In genomic region chr5:83099001-83099400, GRCh38 we compare ENCODE assay signal across 1 cellular context.
TF ChIP-seq lines count a peak whose summit lies in the region.

No MANE protein-coding gene starts in this region.

TF ChIP-seq in K562, 482 proteins besides CTCF, POLR2A, EP300 and RAD21 (continues in another document):
- TF ChIP-seq POLR2G (IDR thresholded peaks at IDR 0.05; ENCODE audit: low read depth, low read length), result no peak
- no peak for TF ChIP-seq ZNF41 (CRISPR knock-in tag; conservative IDR thresholded peaks at IDR 0.05)
- TF ChIP-seq ZNF212 (CRISPR knock-in tag; IDR thresholded peaks at IDR 0.05), result no peak
- no peak for TF ChIP-seq CBX8 (IDR thresholded peaks at IDR 0.05; ENCODE audit: borderline replicate concordance, extremely low read depth, low read depth, low read length, poor library complexity, severe bottlenecking)
- TF ChIP-seq, protein P1, sequence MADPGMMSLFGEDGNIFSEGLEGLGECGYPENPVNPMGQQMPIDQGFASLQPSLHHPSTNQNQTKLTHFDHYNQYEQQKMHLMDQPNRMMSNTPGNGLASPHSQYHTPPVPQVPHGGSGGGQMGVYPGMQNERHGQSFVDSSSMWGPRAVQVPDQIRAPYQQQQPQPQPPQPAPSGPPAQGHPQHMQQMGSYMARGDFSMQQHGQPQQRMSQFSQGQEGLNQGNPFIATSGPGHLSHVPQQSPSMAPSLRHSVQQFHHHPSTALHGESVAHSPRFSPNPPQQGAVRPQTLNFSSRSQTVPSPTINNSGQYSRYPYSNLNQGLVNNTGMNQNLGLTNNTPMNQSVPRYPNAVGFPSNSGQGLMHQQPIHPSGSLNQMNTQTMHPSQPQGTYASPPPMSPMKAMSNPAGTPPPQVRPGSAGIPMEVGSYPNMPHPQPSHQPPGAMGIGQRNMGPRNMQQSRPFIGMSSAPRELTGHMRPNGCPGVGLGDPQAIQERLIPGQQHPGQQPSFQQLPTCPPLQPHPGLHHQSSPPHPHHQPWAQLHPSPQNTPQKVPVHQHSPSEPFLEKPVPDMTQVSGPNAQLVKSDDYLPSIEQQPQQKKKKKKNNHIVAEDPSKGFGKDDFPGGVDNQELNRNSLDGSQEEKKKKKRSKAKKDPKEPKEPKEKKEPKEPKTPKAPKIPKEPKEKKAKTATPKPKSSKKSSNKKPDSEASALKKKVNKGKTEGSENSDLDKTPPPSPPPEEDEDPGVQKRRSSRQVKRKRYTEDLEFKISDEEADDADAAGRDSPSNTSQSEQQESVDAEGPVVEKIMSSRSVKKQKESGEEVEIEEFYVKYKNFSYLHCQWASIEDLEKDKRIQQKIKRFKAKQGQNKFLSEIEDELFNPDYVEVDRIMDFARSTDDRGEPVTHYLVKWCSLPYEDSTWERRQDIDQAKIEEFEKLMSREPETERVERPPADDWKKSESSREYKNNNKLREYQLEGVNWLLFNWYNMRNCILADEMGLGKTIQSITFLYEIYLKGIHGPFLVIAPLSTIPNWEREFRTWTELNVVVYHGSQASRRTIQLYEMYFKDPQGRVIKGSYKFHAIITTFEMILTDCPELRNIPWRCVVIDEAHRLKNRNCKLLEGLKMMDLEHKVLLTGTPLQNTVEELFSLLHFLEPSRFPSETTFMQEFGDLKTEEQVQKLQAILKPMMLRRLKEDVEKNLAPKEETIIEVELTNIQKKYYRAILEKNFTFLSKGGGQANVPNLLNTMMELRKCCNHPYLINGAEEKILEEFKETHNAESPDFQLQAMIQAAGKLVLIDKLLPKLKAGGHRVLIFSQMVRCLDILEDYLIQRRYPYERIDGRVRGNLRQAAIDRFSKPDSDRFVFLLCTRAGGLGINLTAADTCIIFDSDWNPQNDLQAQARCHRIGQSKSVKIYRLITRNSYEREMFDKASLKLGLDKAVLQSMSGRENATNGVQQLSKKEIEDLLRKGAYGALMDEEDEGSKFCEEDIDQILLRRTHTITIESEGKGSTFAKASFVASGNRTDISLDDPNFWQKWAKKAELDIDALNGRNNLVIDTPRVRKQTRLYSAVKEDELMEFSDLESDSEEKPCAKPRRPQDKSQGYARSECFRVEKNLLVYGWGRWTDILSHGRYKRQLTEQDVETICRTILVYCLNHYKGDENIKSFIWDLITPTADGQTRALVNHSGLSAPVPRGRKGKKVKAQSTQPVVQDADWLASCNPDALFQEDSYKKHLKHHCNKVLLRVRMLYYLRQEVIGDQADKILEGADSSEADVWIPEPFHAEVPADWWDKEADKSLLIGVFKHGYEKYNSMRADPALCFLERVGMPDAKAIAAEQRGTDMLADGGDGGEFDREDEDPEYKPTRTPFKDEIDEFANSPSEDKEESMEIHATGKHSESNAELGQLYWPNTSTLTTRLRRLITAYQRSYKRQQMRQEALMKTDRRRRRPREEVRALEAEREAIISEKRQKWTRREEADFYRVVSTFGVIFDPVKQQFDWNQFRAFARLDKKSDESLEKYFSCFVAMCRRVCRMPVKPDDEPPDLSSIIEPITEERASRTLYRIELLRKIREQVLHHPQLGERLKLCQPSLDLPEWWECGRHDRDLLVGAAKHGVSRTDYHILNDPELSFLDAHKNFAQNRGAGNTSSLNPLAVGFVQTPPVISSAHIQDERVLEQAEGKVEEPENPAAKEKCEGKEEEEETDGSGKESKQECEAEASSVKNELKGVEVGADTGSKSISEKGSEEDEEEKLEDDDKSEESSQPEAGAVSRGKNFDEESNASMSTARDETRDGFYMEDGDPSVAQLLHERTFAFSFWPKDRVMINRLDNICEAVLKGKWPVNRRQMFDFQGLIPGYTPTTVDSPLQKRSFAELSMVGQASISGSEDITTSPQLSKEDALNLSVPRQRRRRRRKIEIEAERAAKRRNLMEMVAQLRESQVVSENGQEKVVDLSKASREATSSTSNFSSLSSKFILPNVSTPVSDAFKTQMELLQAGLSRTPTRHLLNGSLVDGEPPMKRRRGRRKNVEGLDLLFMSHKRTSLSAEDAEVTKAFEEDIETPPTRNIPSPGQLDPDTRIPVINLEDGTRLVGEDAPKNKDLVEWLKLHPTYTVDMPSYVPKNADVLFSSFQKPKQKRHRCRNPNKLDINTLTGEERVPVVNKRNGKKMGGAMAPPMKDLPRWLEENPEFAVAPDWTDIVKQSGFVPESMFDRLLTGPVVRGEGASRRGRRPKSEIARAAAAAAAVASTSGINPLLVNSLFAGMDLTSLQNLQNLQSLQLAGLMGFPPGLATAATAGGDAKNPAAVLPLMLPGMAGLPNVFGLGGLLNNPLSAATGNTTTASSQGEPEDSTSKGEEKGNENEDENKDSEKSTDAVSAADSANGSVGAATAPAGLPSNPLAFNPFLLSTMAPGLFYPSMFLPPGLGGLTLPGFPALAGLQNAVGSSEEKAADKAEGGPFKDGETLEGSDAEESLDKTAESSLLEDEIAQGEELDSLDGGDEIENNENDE (IDR thresholded peaks at IDR 0.05; ENCODE audit: low read depth, low read length), result no peak
- TF ChIP-seq HES1 (IDR thresholded peaks at IDR 0.05; ENCODE audit: low read depth), result no peak
- TF ChIP-seq, protein P2, sequence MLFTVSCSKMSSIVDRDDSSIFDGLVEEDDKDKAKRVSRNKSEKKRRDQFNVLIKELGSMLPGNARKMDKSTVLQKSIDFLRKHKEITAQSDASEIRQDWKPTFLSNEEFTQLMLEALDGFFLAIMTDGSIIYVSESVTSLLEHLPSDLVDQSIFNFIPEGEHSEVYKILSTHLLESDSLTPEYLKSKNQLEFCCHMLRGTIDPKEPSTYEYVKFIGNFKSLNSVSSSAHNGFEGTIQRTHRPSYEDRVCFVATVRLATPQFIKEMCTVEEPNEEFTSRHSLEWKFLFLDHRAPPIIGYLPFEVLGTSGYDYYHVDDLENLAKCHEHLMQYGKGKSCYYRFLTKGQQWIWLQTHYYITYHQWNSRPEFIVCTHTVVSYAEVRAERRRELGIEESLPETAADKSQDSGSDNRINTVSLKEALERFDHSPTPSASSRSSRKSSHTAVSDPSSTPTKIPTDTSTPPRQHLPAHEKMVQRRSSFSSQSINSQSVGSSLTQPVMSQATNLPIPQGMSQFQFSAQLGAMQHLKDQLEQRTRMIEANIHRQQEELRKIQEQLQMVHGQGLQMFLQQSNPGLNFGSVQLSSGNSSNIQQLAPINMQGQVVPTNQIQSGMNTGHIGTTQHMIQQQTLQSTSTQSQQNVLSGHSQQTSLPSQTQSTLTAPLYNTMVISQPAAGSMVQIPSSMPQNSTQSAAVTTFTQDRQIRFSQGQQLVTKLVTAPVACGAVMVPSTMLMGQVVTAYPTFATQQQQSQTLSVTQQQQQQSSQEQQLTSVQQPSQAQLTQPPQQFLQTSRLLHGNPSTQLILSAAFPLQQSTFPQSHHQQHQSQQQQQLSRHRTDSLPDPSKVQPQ (CRISPR knock-in tag; IDR thresholded peaks at IDR 0.05; ENCODE audit: borderline replicate concordance), result no peak
- TF ChIP-seq ZNF3 (CRISPR knock-in tag; IDR thresholded peaks at IDR 0.05), result no peak
- no peak for TF ChIP-seq ZBTB43 (CRISPR knock-in tag; IDR thresholded peaks at IDR 0.05)
- TF ChIP-seq ILF3 (IDR thresholded peaks at IDR 0.05; ENCODE audit: borderline replicate concordance), result no peak
- TF ChIP-seq, protein P3, sequence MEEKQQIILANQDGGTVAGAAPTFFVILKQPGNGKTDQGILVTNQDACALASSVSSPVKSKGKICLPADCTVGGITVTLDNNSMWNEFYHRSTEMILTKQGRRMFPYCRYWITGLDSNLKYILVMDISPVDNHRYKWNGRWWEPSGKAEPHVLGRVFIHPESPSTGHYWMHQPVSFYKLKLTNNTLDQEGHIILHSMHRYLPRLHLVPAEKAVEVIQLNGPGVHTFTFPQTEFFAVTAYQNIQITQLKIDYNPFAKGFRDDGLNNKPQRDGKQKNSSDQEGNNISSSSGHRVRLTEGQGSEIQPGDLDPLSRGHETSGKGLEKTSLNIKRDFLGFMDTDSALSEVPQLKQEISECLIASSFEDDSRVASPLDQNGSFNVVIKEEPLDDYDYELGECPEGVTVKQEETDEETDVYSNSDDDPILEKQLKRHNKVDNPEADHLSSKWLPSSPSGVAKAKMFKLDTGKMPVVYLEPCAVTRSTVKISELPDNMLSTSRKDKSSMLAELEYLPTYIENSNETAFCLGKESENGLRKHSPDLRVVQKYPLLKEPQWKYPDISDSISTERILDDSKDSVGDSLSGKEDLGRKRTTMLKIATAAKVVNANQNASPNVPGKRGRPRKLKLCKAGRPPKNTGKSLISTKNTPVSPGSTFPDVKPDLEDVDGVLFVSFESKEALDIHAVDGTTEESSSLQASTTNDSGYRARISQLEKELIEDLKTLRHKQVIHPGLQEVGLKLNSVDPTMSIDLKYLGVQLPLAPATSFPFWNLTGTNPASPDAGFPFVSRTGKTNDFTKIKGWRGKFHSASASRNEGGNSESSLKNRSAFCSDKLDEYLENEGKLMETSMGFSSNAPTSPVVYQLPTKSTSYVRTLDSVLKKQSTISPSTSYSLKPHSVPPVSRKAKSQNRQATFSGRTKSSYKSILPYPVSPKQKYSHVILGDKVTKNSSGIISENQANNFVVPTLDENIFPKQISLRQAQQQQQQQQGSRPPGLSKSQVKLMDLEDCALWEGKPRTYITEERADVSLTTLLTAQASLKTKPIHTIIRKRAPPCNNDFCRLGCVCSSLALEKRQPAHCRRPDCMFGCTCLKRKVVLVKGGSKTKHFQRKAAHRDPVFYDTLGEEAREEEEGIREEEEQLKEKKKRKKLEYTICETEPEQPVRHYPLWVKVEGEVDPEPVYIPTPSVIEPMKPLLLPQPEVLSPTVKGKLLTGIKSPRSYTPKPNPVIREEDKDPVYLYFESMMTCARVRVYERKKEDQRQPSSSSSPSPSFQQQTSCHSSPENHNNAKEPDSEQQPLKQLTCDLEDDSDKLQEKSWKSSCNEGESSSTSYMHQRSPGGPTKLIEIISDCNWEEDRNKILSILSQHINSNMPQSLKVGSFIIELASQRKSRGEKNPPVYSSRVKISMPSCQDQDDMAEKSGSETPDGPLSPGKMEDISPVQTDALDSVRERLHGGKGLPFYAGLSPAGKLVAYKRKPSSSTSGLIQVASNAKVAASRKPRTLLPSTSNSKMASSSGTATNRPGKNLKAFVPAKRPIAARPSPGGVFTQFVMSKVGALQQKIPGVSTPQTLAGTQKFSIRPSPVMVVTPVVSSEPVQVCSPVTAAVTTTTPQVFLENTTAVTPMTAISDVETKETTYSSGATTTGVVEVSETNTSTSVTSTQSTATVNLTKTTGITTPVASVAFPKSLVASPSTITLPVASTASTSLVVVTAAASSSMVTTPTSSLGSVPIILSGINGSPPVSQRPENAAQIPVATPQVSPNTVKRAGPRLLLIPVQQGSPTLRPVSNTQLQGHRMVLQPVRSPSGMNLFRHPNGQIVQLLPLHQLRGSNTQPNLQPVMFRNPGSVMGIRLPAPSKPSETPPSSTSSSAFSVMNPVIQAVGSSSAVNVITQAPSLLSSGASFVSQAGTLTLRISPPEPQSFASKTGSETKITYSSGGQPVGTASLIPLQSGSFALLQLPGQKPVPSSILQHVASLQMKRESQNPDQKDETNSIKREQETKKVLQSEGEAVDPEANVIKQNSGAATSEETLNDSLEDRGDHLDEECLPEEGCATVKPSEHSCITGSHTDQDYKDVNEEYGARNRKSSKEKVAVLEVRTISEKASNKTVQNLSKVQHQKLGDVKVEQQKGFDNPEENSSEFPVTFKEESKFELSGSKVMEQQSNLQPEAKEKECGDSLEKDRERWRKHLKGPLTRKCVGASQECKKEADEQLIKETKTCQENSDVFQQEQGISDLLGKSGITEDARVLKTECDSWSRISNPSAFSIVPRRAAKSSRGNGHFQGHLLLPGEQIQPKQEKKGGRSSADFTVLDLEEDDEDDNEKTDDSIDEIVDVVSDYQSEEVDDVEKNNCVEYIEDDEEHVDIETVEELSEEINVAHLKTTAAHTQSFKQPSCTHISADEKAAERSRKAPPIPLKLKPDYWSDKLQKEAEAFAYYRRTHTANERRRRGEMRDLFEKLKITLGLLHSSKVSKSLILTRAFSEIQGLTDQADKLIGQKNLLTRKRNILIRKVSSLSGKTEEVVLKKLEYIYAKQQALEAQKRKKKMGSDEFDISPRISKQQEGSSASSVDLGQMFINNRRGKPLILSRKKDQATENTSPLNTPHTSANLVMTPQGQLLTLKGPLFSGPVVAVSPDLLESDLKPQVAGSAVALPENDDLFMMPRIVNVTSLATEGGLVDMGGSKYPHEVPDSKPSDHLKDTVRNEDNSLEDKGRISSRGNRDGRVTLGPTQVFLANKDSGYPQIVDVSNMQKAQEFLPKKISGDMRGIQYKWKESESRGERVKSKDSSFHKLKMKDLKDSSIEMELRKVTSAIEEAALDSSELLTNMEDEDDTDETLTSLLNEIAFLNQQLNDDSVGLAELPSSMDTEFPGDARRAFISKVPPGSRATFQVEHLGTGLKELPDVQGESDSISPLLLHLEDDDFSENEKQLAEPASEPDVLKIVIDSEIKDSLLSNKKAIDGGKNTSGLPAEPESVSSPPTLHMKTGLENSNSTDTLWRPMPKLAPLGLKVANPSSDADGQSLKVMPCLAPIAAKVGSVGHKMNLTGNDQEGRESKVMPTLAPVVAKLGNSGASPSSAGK (IDR thresholded peaks at IDR 0.05), result no peak
- TF ChIP-seq, protein P4, sequence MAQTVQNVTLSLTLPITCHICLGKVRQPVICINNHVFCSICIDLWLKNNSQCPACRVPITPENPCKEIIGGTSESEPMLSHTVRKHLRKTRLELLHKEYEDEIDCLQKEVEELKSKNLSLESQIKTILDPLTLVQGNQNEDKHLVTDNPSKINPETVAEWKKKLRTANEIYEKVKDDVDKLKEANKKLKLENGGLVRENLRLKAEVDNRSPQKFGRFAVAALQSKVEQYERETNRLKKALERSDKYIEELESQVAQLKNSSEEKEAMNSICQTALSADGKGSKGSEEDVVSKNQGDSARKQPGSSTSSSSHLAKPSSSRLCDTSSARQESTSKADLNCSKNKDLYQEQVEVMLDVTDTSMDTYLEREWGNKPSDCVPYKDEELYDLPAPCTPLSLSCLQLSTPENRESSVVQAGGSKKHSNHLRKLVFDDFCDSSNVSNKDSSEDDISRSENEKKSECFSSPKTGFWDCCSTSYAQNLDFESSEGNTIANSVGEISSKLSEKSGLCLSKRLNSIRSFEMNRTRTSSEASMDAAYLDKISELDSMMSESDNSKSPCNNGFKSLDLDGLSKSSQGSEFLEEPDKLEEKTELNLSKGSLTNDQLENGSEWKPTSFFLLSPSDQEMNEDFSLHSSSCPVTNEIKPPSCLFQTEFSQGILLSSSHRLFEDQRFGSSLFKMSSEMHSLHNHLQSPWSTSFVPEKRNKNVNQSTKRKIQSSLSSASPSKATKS (CRISPR knock-in tag; IDR thresholded peaks at IDR 0.05), result no peak
- no peak for TF ChIP-seq FOXP1 (CRISPR knock-in tag; IDR thresholded peaks at IDR 0.05)
